ENCODE assay signal across 20 cellular contexts in genomic region chr3:162586591-162586990, GRCh38.
DNase-seq lines count a peak whose midpoint lies in the region; ATAC-seq and TF ChIP-seq lines count a peak whose summit lies in the region.
"Had no signal": no experiment of that assay in that cellular context is flagged by ENCODE, and none has a peak within 500 bp of the region (broad histone marks: within the 10 kb centered on the region; RNA-seq: fewer than 3 reads in every experiment).

No MANE protein-coding gene starts in this region.

- H3K36me3 ChIP-seq in DND-41 (ENCODE audit: insufficient read depth, low read length) (no peaks in the 10 kb centered on the region), adipocyte (ENCODE audit: control insufficient read depth, insufficient read depth, low read length, severe bottlenecking) (no peaks in the 10 kb centered on the region)
- H3K36me3 ChIP-seq: gastrocnemius medialis, pancreas, suprapubic skin had no signal

- no peak overlapping the region for H2AFZ ChIP-seq in DND-41 (ENCODE audit: low read depth, low read length)
- H2AFZ ChIP-seq: PC-9 had no signal

- peaks cover 6 to 31% (median 15%) of the 10 kb centered on the region in 6 donors for H3K9me3 Mint-ChIP-seq in immature natural killer cell
- H3K9me3 Mint-ChIP-seq in activated naive CD8-positive, alpha-beta T cell treated with anti-CD3 and anti-CD28 coated beads, Interleukin-2, amount 50 U/mL, for 24 hours: peaks cover 5% of the 10 kb centered on the region
- H3K9me3 Mint-ChIP-seq: activated CD4-positive, alpha-beta T cell treated with anti-CD3 and anti-CD28 coated beads, Interleukin-2, amount 10 ng/mL, durations not matched to agents 24 days and 14 days had no signal

- H3K4me1 ChIP-seq in DND-41 (ENCODE audit: insufficient read depth, low read length): peaks cover 40% of the 10 kb centered on the region
- no peaks in the 10 kb centered on the region for H3K4me1 ChIP-seq in adipocyte (ENCODE audit: control insufficient read depth, insufficient read depth, low read length)
- H3K4me1 ChIP-seq: gastrocnemius medialis, pancreas, suprapubic skin had no signal

- peaks cover 0 to 1% (median 0%) of the 10 kb centered on the region in 3 donors for H3K27me3 Mint-ChIP-seq in immature natural killer cell (ENCODE audit: low read depth in 3 of 3)
- no peaks in the 10 kb centered on the region for H3K27me3 Mint-ChIP-seq in activated naive CD8-positive, alpha-beta T cell treated with anti-CD3 and anti-CD28 coated beads, Interleukin-2, amount 50 U/mL, for 24 hours
- H3K27me3 Mint-ChIP-seq: activated CD4-positive, alpha-beta T cell treated with anti-CD3 and anti-CD28 coated beads, Interleukin-2, amount 10 ng/mL, durations not matched to agents 24 days and 14 days had no signal

- no peaks in the 10 kb centered on the region for H3K9me3 ChIP-seq in DND-41 (ENCODE audit: insufficient read depth, low read length, severe bottlenecking)
- H3K9me3 ChIP-seq in adipocyte (ENCODE audit: control insufficient read depth, low read length): no peaks in the 10 kb centered on the region
- H3K9me3 ChIP-seq: gastrocnemius medialis, pancreas, suprapubic skin had no signal

- H4K20me1 ChIP-seq in DND-41 (ENCODE audit: insufficient read depth, low read length): no peaks in the 10 kb centered on the region

- peaks cover 0 to 3% (median 0%) of the 10 kb centered on the region in 3 donors for H3K36me3 Mint-ChIP-seq in immature natural killer cell
- H3K36me3 Mint-ChIP-seq in activated naive CD8-positive, alpha-beta T cell treated with anti-CD3 and anti-CD28 coated beads, Interleukin-2, amount 50 U/mL, for 24 hours (ENCODE audit: low read depth): no peaks in the 10 kb centered on the region

- no peak overlapping the region for H3K4me2 ChIP-seq in DND-41 (ENCODE audit: insufficient read depth, low read length)
- H3K4me2 ChIP-seq: PC-9 had no signal

- ATAC-seq in DND-41 (ENCODE audit: insufficient read depth, low read depth) (no peak), HG02759 (IDR thresholded peaks at IDR 0.05; ENCODE audit: unreplicated experiment) (no peak)
- no peak for ATAC-seq in activated naive CD8-positive, alpha-beta T cell treated with anti-CD3 and anti-CD28 coated beads, Interleukin-2, amount 50 U/mL, for 24 hours
- ATAC-seq: gastrocnemius medialis, pancreas had no signal

- H3K27ac ChIP-seq in DND-41 (ENCODE audit: low read length): peak overlapping the region; percentile 37; the same call in 1 of the 2 replicates
- H3K27ac ChIP-seq: gastrocnemius medialis, HL-60, pancreas, PC-9, SK-N-MC, suprapubic skin had no signal

- no peak overlapping the region for H3K4me3 Mint-ChIP-seq in immature natural killer cell
- no peak overlapping the region for H3K4me3 Mint-ChIP-seq in activated naive CD8-positive, alpha-beta T cell treated with anti-CD3 and anti-CD28 coated beads, Interleukin-2, amount 50 U/mL, for 24 hours
- H3K4me3 Mint-ChIP-seq: activated CD4-positive, alpha-beta T cell treated with anti-CD3 and anti-CD28 coated beads, Interleukin-2, amount 10 ng/mL, durations not matched to agents 24 days and 14 days had no signal

- DNase-seq in DND-41 (no peak), HT-29 (ENCODE audit: low spot score) (peak; percentile 18), adipocyte (ENCODE audit: low read depth) (peak; percentile 26), iPS-NIHi7 (ENCODE audit: extremely low spot score) (peak; percentile 11), immature natural killer cell (no peak), GM20000 (ENCODE audit: low spot score) (no peak)
- DNase-seq in activated naive CD8-positive, alpha-beta T cell treated with anti-CD3 and anti-CD28 coated beads, Interleukin-2, amount 50 U/mL, for 24 hours: no peak
- DNase-seq: activated CD4-positive, alpha-beta T cell treated with anti-CD3 and anti-CD28 coated beads, Interleukin-2, amount 10 ng/mL, durations not matched to agents 24 days and 14 days; aorta; gastrocnemius medialis; Kasumi-1; NCI-H1417 treated with DMSO at 0.1 percent for 48 hours; NCI-H446; PC-9; stimulated activated CD4-positive, alpha-beta T cell treated with anti-CD3 and anti-CD28 coated beads, Interleukin-4, amount 100 ng/mL, for 24 hours had no signal

- H3K9ac ChIP-seq in DND-41 (ENCODE audit: low read depth, low read length) (no peak overlapping the region), adipocyte (ENCODE audit: low read length) (no peak overlapping the region)

- no peak overlapping the region for H3K27ac Mint-ChIP-seq in immature natural killer cell
- H3K27ac Mint-ChIP-seq in activated naive CD8-positive, alpha-beta T cell treated with anti-CD3 and anti-CD28 coated beads, Interleukin-2, amount 50 U/mL, for 24 hours: no peak overlapping the region
- H3K27ac Mint-ChIP-seq: activated CD4-positive, alpha-beta T cell treated with anti-CD3 and anti-CD28 coated beads, Interleukin-2, amount 10 ng/mL, durations not matched to agents 24 days and 14 days had no signal

- peaks cover 5% of the 10 kb centered on the region; the same call in 1 of the 2 replicates for H3K79me2 ChIP-seq in DND-41 (ENCODE audit: insufficient read depth, low read length)

- H3K4me1 Mint-ChIP-seq in immature natural killer cell: no peaks in the 10 kb centered on the region
- H3K4me1 Mint-ChIP-seq in activated naive CD8-positive, alpha-beta T cell treated with anti-CD3 and anti-CD28 coated beads, Interleukin-2, amount 50 U/mL, for 24 hours: no peaks in the 10 kb centered on the region
- H3K4me1 Mint-ChIP-seq: activated CD4-positive, alpha-beta T cell treated with anti-CD3 and anti-CD28 coated beads, Interleukin-2, amount 10 ng/mL, durations not matched to agents 24 days and 14 days had no signal

- no peak overlapping the region for H3K4me3 ChIP-seq in DND-41 (ENCODE audit: low read depth in 1 of 2, low read length in 2 of 2)
- no peak overlapping the region for H3K4me3 ChIP-seq in adipocyte (ENCODE audit: low read length)
- H3K4me3 ChIP-seq: gastrocnemius medialis, pancreas, PC-9, SK-N-MC, suprapubic skin had no signal

- TF ChIP-seq CTCF in DND-41 (IDR thresholded peaks at IDR 0.05; ENCODE audit: borderline replicate concordance, extremely low read depth, low read length, poor library complexity, severe bottlenecking) (no peak), GM20000 (IDR thresholded peaks at IDR 0.05; ENCODE audit: extremely low read depth, missing control alignments) (no peak)

- H3K27me3 ChIP-seq in DND-41 (ENCODE audit: insufficient read depth, low read length, poor library complexity) (no peaks in the 10 kb centered on the region), adipocyte (replicated peaks; ENCODE audit: control insufficient read depth, insufficient read depth, low read length) (no peaks in the 10 kb centered on the region)
- H3K27me3 ChIP-seq: gastrocnemius medialis, pancreas, suprapubic skin had no signal

Comparison
In these comparisons a context has a peak if more than half of its experiments do, and no peak if none do; other contexts are left out.
1. DNase-seq: peak in HT-29 (single experiment), adipocyte (single experiment) and iPS-NIHi7 (single experiment); none in DND-41 (single experiment), immature natural killer cell (0 of 3), GM20000 (single experiment) and activated naive CD8-positive, alpha-beta T cell treated with anti-CD3 and anti-CD28 coated beads, Interleukin-2, amount 50 U/mL, for 24 hours (single experiment).